30 cellular contexts compared by ENCODE assay signal in genomic region chr7:147136369-147136768, GRCh38.
"Had no signal": no experiment of that assay in that cellular context is flagged by ENCODE, and none has a peak within 500 bp of the region (broad histone marks: within the 10 kb centered on the region; RNA-seq: fewer than 3 reads in every experiment).

No MANE protein-coding gene starts in this region.

- ATAC-seq: activated CD4-positive, CD25-positive, alpha-beta regulatory T cell treated with anti-CD3 and anti-CD28 coated beads, Interleukin-2, amount 50 U/mL, for 24 hours; activated CD8-positive, alpha-beta T cell treated with anti-CD3 and anti-CD28 coated beads for 36 hours; activated T-cell treated with anti-CD3 and anti-CD28 coated beads, Interleukin-2, amount 50 U/mL, for 4 hours; activated T-helper 17 cell treated with anti-CD3 and anti-CD28 coated beads, Interleukin-2, amount 50 U/mL, for 72 hours; body of pancreas; T-helper 17 cell had no signal

- H3K36me3 ChIP-seq: adrenal gland, esophagus squamous epithelium, WERI-Rb-1 had no signal

- H3K9me3 Mint-ChIP-seq: activated B cell treated with CpG ODN at 0.5 μM for 24 hours; activated T-helper 17 cell treated with anti-CD3 and anti-CD28 coated beads, Interleukin-2, amount 50 U/mL, for 72 hours had no signal

- H3K4me1 ChIP-seq: adrenal gland, body of pancreas, esophagus squamous epithelium had no signal

- H3K36me3 Mint-ChIP-seq: activated naive CD8-positive, alpha-beta T cell had no signal

- H3K9me3 ChIP-seq: adrenal gland, body of pancreas, esophagus squamous epithelium had no signal

- H3K27ac Mint-ChIP-seq: activated B cell treated with CpG ODN at 0.5 μM for 24 hours; activated CD8-positive, alpha-beta T cell treated with anti-CD3 and anti-CD28 coated beads for 36 hours; activated naive CD8-positive, alpha-beta T cell; activated T-helper 17 cell treated with anti-CD3 and anti-CD28 coated beads, Interleukin-2, amount 50 U/mL, for 72 hours; T-helper 17 cell; T-helper 2 cell treated with Interferon-gamma antibody and Interleukin-4, amounts not matched to agents 5 μg/mL and 100 μg/mL, for 36 hours had no signal

- H3K27ac ChIP-seq: adrenal gland, body of pancreas, epithelial cell of prostate, esophagus squamous epithelium, WERI-Rb-1 had no signal

- H3K27me3 Mint-ChIP-seq: activated B cell treated with CpG ODN at 0.5 μM for 24 hours; activated CD8-positive, alpha-beta T cell treated with anti-CD3 and anti-CD28 coated beads for 36 hours; activated naive CD8-positive, alpha-beta T cell; activated T-helper 17 cell treated with anti-CD3 and anti-CD28 coated beads, Interleukin-2, amount 50 U/mL, for 72 hours; T-helper 17 cell had no signal

- H3K4me3 Mint-ChIP-seq: activated B cell treated with CpG ODN at 0.5 μM for 24 hours; activated CD8-positive, alpha-beta T cell treated with anti-CD3 and anti-CD28 coated beads for 36 hours; activated naive CD8-positive, alpha-beta T cell; activated T-cell treated with anti-CD3 and anti-CD28 coated beads, Interleukin-2, amount 50 U/mL, for 4 hours; activated T-helper 17 cell treated with anti-CD3 and anti-CD28 coated beads, Interleukin-2, amount 50 U/mL, for 72 hours; T-helper 17 cell; T-helper 2 cell treated with Interferon-gamma antibody and Interleukin-4, amounts not matched to agents 5 μg/mL and 100 μg/mL, for 36 hours had no signal

- H3K4me3 ChIP-seq: adrenal gland, body of pancreas, esophagus squamous epithelium had no signal

- H3K4me1 Mint-ChIP-seq: activated B cell treated with CpG ODN at 0.5 μM for 24 hours; activated T-helper 17 cell treated with anti-CD3 and anti-CD28 coated beads, Interleukin-2, amount 50 U/mL, for 72 hours; T-helper 17 cell had no signal

- DNase-seq: activated B cell treated with CpG ODN at 0.5 μM for 24 hours; activated CD4-positive, alpha-beta T cell treated with anti-CD3 and anti-CD28 coated beads for 48 hours; activated CD4-positive, alpha-beta T cell treated with anti-CD3 and anti-CD28 coated beads, Interleukin-2, amount 50 U/mL, for 1 hour; activated CD4-positive, alpha-beta T cell treated with anti-CD3 and anti-CD28 coated beads, Interleukin-2, amount 50 U/mL, for 48 hours; activated CD8-positive, alpha-beta memory T cell treated with anti-CD3 and anti-CD28 coated beads for 24 hours; activated CD8-positive, alpha-beta T cell treated with anti-CD3 and anti-CD28 coated beads for 36 hours; activated effector memory CD4-positive, alpha-beta T cell treated with Interleukin-2 at 50 U/mL for 16 hours; activated gamma-delta T cell treated with Interleukin-2 at 50 U/mL for 16 hours; activated naive CD4-positive, alpha-beta T cell treated with anti-CD3 and anti-CD28 coated beads, Interleukin-2, amount 50 U/mL, for 16 hours; activated naive CD4-positive, alpha-beta T cell treated with Interleukin-2 at 50 U/mL for 16 hours; activated T-cell treated with anti-CD3 and anti-CD28 coated beads, Interleukin-2, amount 50 U/mL, for 4 hours; adrenal gland; amygdala; aorta; body of pancreas; caudate nucleus; cortex of kidney; dermis blood vessel endothelial cell; effector CD8-positive, alpha-beta T cell; esophagus squamous epithelium; foreskin fibroblast; T-helper 1 cell; T-helper 17 cell; T1000; WERI-Rb-1 had no signal

- H3K27me3 ChIP-seq: adrenal gland, body of pancreas, esophagus squamous epithelium had no signal
